9 cellular contexts compared by ENCODE assay signal in genomic region chr9:13990994-13991393, GRCh38.
"Had no signal": no experiment of that assay in that cellular context is flagged by ENCODE, and none has a peak within 500 bp of the region (broad histone marks: within the 10 kb centered on the region; RNA-seq: fewer than 3 reads in every experiment).

No MANE protein-coding gene starts in this region.

- H3K27ac ChIP-seq: GM23248, HL-60, KMS-11 had no signal

- H3K27ac Mint-ChIP-seq: H9, HFFc6, IgD-negative memory B cell had no signal

- H3K27me3 Mint-ChIP-seq: IgD-negative memory B cell had no signal

- H3K4me3 Mint-ChIP-seq: H9, HFFc6, IgD-negative memory B cell had no signal

- H2AFZ ChIP-seq: GM23248 had no signal

- H3K36me3 Mint-ChIP-seq: IgD-negative memory B cell had no signal

- H3K4me2 ChIP-seq: KMS-11 had no signal

- H3K9ac ChIP-seq: GM23248, KMS-11 had no signal

- DNase-seq: GM23248, GOT3, H9, HCEC 1CT, HFFc6, KBM-7 had no signal

- H3K4me3 ChIP-seq: GM23248 had no signal

- H3K4me1 Mint-ChIP-seq: IgD-negative memory B cell had no signal
